ENCODE assay signal across 14 cellular contexts in genomic region chr4:2832981-2833670, GRCh38. TPM values are rescaled to one million over a fixed set of nuclear protein-coding genes. Genes with fewer than 3 reads are reported as not detected.
DNase-seq lines count a peak whose midpoint lies in the region; ATAC-seq and TF ChIP-seq lines count a peak whose summit lies in the region.
"Had no signal": no experiment of that assay in that cellular context is flagged by ENCODE, and none has a peak within 500 bp of the region (broad histone marks: within the 10 kb centered on the region; RNA-seq: fewer than 3 reads in every experiment).

No MANE protein-coding gene starts in this region.

- peaks cover 89% of the 10 kb centered on the region for H3K4me1 ChIP-seq in mesenchymal stem cell (ENCODE audit: control insufficient read depth, insufficient read depth, low read depth, low read length)

- H3K9me3 Mint-ChIP-seq in CD14-positive monocyte (peaks cover 0 to 1% (median 0%) of the 10 kb centered on the region in 7 donors), T-cell (no peaks in the 10 kb centered on the region)

- H2BK5ac ChIP-seq in mesenchymal stem cell (ENCODE audit: low read depth, low read length, poor library complexity, severe bottlenecking), result no peak overlapping the region

- ATAC-seq in GM18502 (IDR thresholded peaks at IDR 0.05; ENCODE audit: poor library complexity, unreplicated experiment) (peak; percentile 5), T-cell (replicated peaks in 1 of 4) (no peak), HG03280 (IDR thresholded peaks at IDR 0.05; ENCODE audit: unreplicated experiment) (no peak)
- ATAC-seq: gastrocnemius medialis had no signal

- H3K4me1 Mint-ChIP-seq in CD14-positive monocyte (peaks cover 45% of the 10 kb centered on the region), T-cell (peaks cover 36 to 44% (median 36%) of the 10 kb centered on the region in 3 donors)

- TF ChIP-seq CTCF in CD14-positive monocyte (IDR thresholded peaks at IDR 0.05), result no peak

- intact Hi-C loops in CD14-positive monocyte (cut with micrococcal nuclease), result no loop called here

- H3K4me2 ChIP-seq in mesenchymal stem cell (ENCODE audit: low read length, poor library complexity, severe bottlenecking), result no peak overlapping the region

- H3K79me1 ChIP-seq in mesenchymal stem cell (replicated peaks; ENCODE audit: low read length, poor library complexity, severe bottlenecking), result peaks cover 18% of the 10 kb centered on the region

- H3K36me3 Mint-ChIP-seq in CD14-positive monocyte, result peaks cover 66 to 89% of the 10 kb centered on the region in 2 donors
- H3K36me3 Mint-ChIP-seq in T-cell, result peaks cover 11% of the 10 kb centered on the region

- peaks cover 71 to 95% of the 10 kb centered on the region in 2 experiments for H3K36me3 ChIP-seq in mesenchymal stem cell (ENCODE audit: control insufficient read depth in 1 of 2, insufficient read depth in 2 of 2, low read depth in 1 of 2, low read length in 2 of 2)
- H3K36me3 ChIP-seq: thoracic aorta had no signal

- CTCF ChIA-PET in T-cell (lab: Charles Lee), result no interaction called here

- H4K91ac ChIP-seq in mesenchymal stem cell (ENCODE audit: low read length), result no peak overlapping the region

- no peak overlapping the region for H3K4ac ChIP-seq in mesenchymal stem cell (ENCODE audit: low read depth in 1 of 2, low read length in 2 of 2)

- H2BK12ac ChIP-seq in mesenchymal stem cell (ENCODE audit: low read length in 2 of 2), result no peak overlapping the region

- no peaks in the 10 kb centered on the region for H3K9me3 ChIP-seq in mesenchymal stem cell (ENCODE audit: control insufficient read depth, low read length)
- H3K9me3 ChIP-seq: gastrocnemius medialis, Peyer's patch, thoracic aorta had no signal

- H3K27me3 Mint-ChIP-seq in CD14-positive monocyte (ENCODE audit: low read depth in 3 of 3) (no peaks in the 10 kb centered on the region), T-cell (no peaks in the 10 kb centered on the region)

- no peak overlapping the region for H2AFZ ChIP-seq in mesenchymal stem cell (ENCODE audit: low read depth, low read length)

- peak overlapping the region; percentile 20 for H2AK5ac ChIP-seq in mesenchymal stem cell (ENCODE audit: low read length, severe bottlenecking)

- POLR2A ChIA-PET in T-cell (lab: Charles Lee), result no interaction called here

- H4K8ac ChIP-seq in mesenchymal stem cell (ENCODE audit: low read length), result no peak overlapping the region

- no peak overlapping the region for H2BK120ac ChIP-seq in mesenchymal stem cell (ENCODE audit: low read depth, low read length)

- WGBS in mesenchymal stem cell, result 96% methylated on average over 15 of the region's 19 CpGs

- H3K18ac ChIP-seq in mesenchymal stem cell (ENCODE audit: low read depth in 1 of 2, low read length in 2 of 2), result no peak overlapping the region

- no peak overlapping the region for H3K23ac ChIP-seq in mesenchymal stem cell (ENCODE audit: low read length in 2 of 2)

- H3K4me3 ChIP-seq in mesenchymal stem cell (ENCODE audit: insufficient read depth in 1 of 2, low read depth in 1 of 2, low read length in 2 of 2), result no peak overlapping the region
- H3K4me3 ChIP-seq: gastrocnemius medialis, Peyer's patch, thoracic aorta had no signal

- peak overlapping the region; percentile 35 for H3K27ac ChIP-seq in mesenchymal stem cell (ENCODE audit: low read length, poor library complexity, severe bottlenecking)
- H3K27ac ChIP-seq: gastrocnemius medialis, thoracic aorta had no signal

- H3K14ac ChIP-seq in mesenchymal stem cell (ENCODE audit: low read length in 2 of 2), result no peak overlapping the region

- DNase-seq in CD14-positive monocyte (ENCODE audit: low spot score) (peak; percentile 36), T-cell (peak in 3 of 34 experiments; percentile 0 to 12 (median 11)), mesenchymal stem cell (no peak), GF-D8 (lab: John Stamatoyannopoulos, UW) (no peak), A172 (ENCODE audit: low spot score) (no peak), T-helper 9 cell (no peak)
- DNase-seq: MV-4-11, small intestine, T1000 had no signal

- H3K27ac Mint-ChIP-seq in CD14-positive monocyte (peak overlapping the region in 5 of 7 donors; percentile 10 to 64 (median 30)), T-cell (peak overlapping the region; percentile 21 to 39)

- H3K27me3 ChIP-seq in mesenchymal stem cell (ENCODE audit: control insufficient read depth in 1 of 2, insufficient read depth in 1 of 2, low read length in 2 of 2), result no peaks in the 10 kb centered on the region
- H3K27me3 ChIP-seq: gastrocnemius medialis, Peyer's patch had no signal

- no peak overlapping the region for H3K9ac ChIP-seq in mesenchymal stem cell (ENCODE audit: low read length)

- H2BK15ac ChIP-seq in mesenchymal stem cell (ENCODE audit: low read depth, poor library complexity, severe bottlenecking), result no peak overlapping the region

- H3K4me3 Mint-ChIP-seq in CD14-positive monocyte (no peak overlapping the region), T-cell (no peak overlapping the region)

RNA-seq across cellular contexts. Expression of gene ADD1, which starts 10.5 kb away (rescaled TPM):
- polyA plus RNA-seq in CD14-positive monocyte, result 100 to 1,000 TPM in 1 of 2 donors, 10 to 100 TPM in 1; 76.1 to 103 TPM
- total RNA-seq in T-cell, result 100 to 1,000 TPM; 241 to 274 (median 256) TPM
- polyA plus RNA-seq in mesenchymal stem cell (2013, experiment 1 of 2), result 336 TPM
- polyA plus RNA-seq in mesenchymal stem cell (2013, experiment 2 of 2), result 331 TPM
- total RNA-seq in A172 (2014; rRNA removed; shearing (Covaris generic)), result 166 and 199 TPM in 2 replicates

RNA-seq across cellular contexts. Expression of gene SH3BP2, which starts 40.2 kb away (rescaled TPM):
- polyA plus RNA-seq in CD14-positive monocyte, result 10 to 100 TPM; 19.1 to 26.9 TPM
- total RNA-seq in T-cell, result 10 to 100 TPM; 44.0 to 68.2 (median 49.7) TPM
- 25.7 TPM for polyA plus RNA-seq in mesenchymal stem cell (2013, experiment 1 of 2)
- 26.3 TPM for polyA plus RNA-seq in mesenchymal stem cell (2013, experiment 2 of 2)
- total RNA-seq in A172 (2014; rRNA removed; shearing (Covaris generic)), result 37.4 and 56.9 TPM in 2 replicates
